8 cellular contexts compared by ENCODE assay signal in the genomic region with DNA sequence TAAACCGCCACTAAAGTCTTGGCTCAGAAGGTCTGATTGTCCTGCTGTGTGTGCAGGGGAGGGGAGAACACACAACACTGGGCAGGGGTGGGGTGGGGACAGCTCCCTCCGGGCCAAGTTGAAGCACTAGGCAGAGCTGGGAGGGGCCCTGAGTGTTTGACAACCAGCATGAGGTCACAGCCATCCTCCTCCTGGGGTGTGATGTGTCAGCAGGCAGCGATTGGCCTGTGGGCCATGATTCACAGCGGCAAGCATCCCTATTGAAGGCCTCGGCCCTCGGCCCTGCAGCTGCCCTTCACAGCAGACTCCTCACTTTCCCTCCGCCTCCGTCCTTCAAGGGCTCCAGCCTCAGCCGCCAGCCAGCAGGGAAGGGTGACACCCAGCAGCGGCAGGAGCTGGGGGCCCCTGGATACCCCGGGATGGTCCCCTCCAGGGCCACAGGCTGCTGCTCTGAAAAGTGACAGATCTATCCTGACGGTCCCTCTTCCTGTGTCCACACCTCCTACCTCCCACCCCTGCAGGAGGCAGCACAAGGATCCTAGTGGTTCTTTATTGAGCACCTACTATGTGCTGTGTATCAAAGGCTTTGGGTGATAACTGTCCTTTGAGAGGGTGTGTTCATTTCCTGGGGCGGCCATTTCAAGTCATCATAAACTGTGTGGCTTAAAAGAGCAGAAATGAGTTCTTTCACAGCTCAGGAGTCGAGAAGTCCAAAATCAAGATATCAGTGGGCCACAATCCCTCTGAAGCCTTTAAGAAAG.
DNase-seq lines count a peak whose midpoint lies in the region; ATAC-seq and TF ChIP-seq lines count a peak whose summit lies in the region.

No MANE protein-coding gene starts in this region.

- no peaks in the 10 kb centered on the region for H3K36me3 ChIP-seq in MM.1S (replicated peaks; ENCODE audit: insufficient read depth, low read length)

- H3K9me3 ChIP-seq in MM.1S (replicated peaks; ENCODE audit: insufficient read depth, low read length), result no peaks in the 10 kb centered on the region

- no peak overlapping the region for H2AFZ ChIP-seq in MM.1S (ENCODE audit: low read length)

- no peaks in the 10 kb centered on the region for H3K36me3 Mint-ChIP-seq in activated CD4-positive, alpha-beta T cell treated with anti-CD3 and anti-CD28 coated beads, Interleukin-2, amount 10 ng/mL, durations not matched to agents 7 days and 5 days (ENCODE audit: low read depth)

- peak; percentile 34 for DNase-seq in activated CD4-positive, alpha-beta T cell treated with anti-CD3 and anti-CD28 coated beads for 48 hours
- no peak for DNase-seq in activated CD4-positive, alpha-beta T cell treated with anti-CD3 and anti-CD28 coated beads, Interleukin-2, amount 10 ng/mL, durations not matched to agents 7 days and 5 days
- DNase-seq in SK-MEL-5 (ENCODE audit: low read depth, low spot score), result peak; percentile 41
- DNase-seq in Right ventricle myocardium superior, result peak; percentile 86
- peak in 15 of 49 donors; percentile 3 to 48 (median 21) for DNase-seq in substantia nigra (lab: John Stamatoyannopoulos, UW)
- DNase-seq in MM.1S, result no peak
- DNase-seq in GM10248 (ENCODE audit: extremely low spot score), result no peak

- ATAC-seq in Right ventricle myocardium superior (ENCODE audit: poor library complexity) (peak; percentile 92), HG02973 (IDR thresholded peaks at IDR 0.05; ENCODE audit: unreplicated experiment) (no peak)

- H3K79me2 ChIP-seq in MM.1S (ENCODE audit: low read length), result no peaks in the 10 kb centered on the region

- H3K4me3 Mint-ChIP-seq in activated CD4-positive, alpha-beta T cell treated with anti-CD3 and anti-CD28 coated beads, Interleukin-2, amount 10 ng/mL, durations not matched to agents 7 days and 5 days, result no peak overlapping the region

- peaks cover 25% of the 10 kb centered on the region for H3K27me3 ChIP-seq in MM.1S (replicated peaks; ENCODE audit: insufficient read depth, low read length)

- H3K27me3 Mint-ChIP-seq in activated CD4-positive, alpha-beta T cell treated with anti-CD3 and anti-CD28 coated beads, Interleukin-2, amount 10 ng/mL, durations not matched to agents 7 days and 5 days, result peaks cover 7% of the 10 kb centered on the region

- no peak overlapping the region for H3K4me3 ChIP-seq in MM.1S (ENCODE audit: low read length)

- POLR2A ChIA-PET in activated CD4-positive, alpha-beta T cell treated with anti-CD3 and anti-CD28 coated beads, Interleukin-2, amount 10 ng/mL, durations not matched to agents 7 days and 5 days (lab: Charles Lee), result no interaction called here
- POLR2A ChIA-PET in GM10248 (lab: Yijun Ruan, JAX), result no interaction called here

- H3K4me1 ChIP-seq in MM.1S (ENCODE audit: low read length), result peaks cover 10% of the 10 kb centered on the region

- H3K9me2 ChIP-seq in MM.1S (replicated peaks; ENCODE audit: insufficient read depth, low read length), result no peaks in the 10 kb centered on the region

- H3K27ac ChIP-seq in substantia nigra (ENCODE audit: low read depth, low read length, poor library complexity, severe bottlenecking) (peak overlapping the region; percentile 30), MM.1S (ENCODE audit: low read length) (no peak overlapping the region)

- H3F3A ChIP-seq in MM.1S (ENCODE audit: insufficient read depth, low read length), result no peaks in the 10 kb centered on the region

- no peaks in the 10 kb centered on the region for H4K20me1 ChIP-seq in MM.1S (ENCODE audit: insufficient read depth, low read length)

- no peak overlapping the region for H3K4me2 ChIP-seq in MM.1S (ENCODE audit: low read depth, low read length)

- intact Hi-C loops in Right ventricle myocardium superior (cut with DNase I), result no loop called here

- H3K9ac ChIP-seq in MM.1S (ENCODE audit: low read length), result no peak overlapping the region

- TF ChIP-seq CTCF in MM.1S (IDR thresholded peaks at IDR 0.05; ENCODE audit: low read length), result no peak
- TF ChIP-seq CTCF in GM10248 (IDR thresholded peaks at IDR 0.05; ENCODE audit: control extremely low read depth, extremely low read depth, low read depth, missing control alignments), result no peak

- H3K9me3 Mint-ChIP-seq in activated CD4-positive, alpha-beta T cell treated with anti-CD3 and anti-CD28 coated beads, Interleukin-2, amount 10 ng/mL, durations not matched to agents 7 days and 5 days, result no peaks in the 10 kb centered on the region

- H3K4me1 Mint-ChIP-seq in activated CD4-positive, alpha-beta T cell treated with anti-CD3 and anti-CD28 coated beads, Interleukin-2, amount 10 ng/mL, durations not matched to agents 7 days and 5 days, result no peaks in the 10 kb centered on the region

- no peak overlapping the region for H3K27ac Mint-ChIP-seq in activated CD4-positive, alpha-beta T cell treated with anti-CD3 and anti-CD28 coated beads, Interleukin-2, amount 10 ng/mL, durations not matched to agents 7 days and 5 days

- CTCF ChIA-PET in activated CD4-positive, alpha-beta T cell treated with anti-CD3 and anti-CD28 coated beads, Interleukin-2, amount 10 ng/mL, durations not matched to agents 7 days and 5 days (lab: Charles Lee), result interaction anchor here (0.8 to 1.5 kb wide), 3 partner anchors 18 to 206 kb away, joined by 3 to 4 read pairs (median 3); no protein-coding TSS in a partner anchor
- CTCF ChIA-PET in GM10248 (lab: Yijun Ruan, JAX), result interaction anchor here (0.7 to 1.5 kb wide), 5 partner anchors 15 to 184 kb away, joined by 3 to 5 read pairs (median 4); no protein-coding TSS in a partner anchor

- in situ Hi-C loops in SK-MEL-5 (cut with HindIII; ENCODE audit: low pct_unique_long_range_greater_than_20kb, low sequenced_read_pairs), result no loop called here

Comparison
In these comparisons a context has a peak if more than half of its experiments do, and no peak if none do; other contexts are left out.
1. DNase-seq: peak in activated CD4-positive, alpha-beta T cell treated with anti-CD3 and anti-CD28 coated beads for 48 hours (single experiment), SK-MEL-5 (single experiment) and Right ventricle myocardium superior (single experiment); none in activated CD4-positive, alpha-beta T cell treated with anti-CD3 and anti-CD28 coated beads, Interleukin-2, amount 10 ng/mL, durations not matched to agents 7 days and 5 days (single experiment), MM.1S (single experiment) and GM10248 (single experiment).